In the genomic region with DNA sequence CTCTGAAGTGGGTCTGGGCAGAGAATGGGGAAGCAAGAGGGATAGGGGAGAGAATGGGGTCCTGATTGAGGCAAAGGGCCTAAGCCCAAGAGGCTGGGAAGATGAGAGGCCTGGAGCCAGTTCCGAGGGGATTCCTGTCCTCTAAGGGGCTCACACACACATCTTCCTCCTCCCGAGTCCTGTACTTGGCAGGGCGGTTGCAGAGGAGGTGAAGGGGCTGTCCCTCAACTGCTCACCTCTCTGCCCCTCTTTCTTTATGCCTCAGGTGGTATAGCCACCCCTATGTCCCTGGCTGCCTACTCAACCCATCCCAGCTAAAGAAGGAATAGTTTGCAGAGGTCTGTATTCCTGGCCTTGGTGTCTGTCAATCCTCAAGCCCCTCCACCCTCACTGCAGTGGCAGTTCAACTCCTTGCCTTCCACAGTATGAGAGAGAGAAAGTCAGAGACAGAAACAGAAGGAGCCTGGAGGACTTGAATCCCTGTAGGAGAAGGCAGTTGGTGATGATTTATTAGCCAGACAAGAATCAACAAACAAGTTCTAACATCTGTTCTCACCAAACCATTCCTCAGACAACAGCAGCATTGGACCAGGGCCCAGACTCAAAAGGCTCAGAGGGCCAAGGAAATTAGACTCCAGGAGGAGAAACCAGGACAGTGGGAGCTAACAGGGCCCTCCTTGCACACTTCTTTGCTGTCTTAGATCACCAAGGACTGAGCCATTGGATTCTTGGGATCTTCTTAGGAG, we compare ENCODE assay signal across 5 cellular contexts. TPM values are rescaled to one million over a fixed set of nuclear protein-coding genes. Genes with fewer than 3 reads are reported as not detected.
DNase-seq lines count a peak whose midpoint lies in the region; ATAC-seq and TF ChIP-seq lines count a peak whose summit lies in the region.

No MANE protein-coding gene starts in this region.

- peaks cover 42 to 59% of the 10 kb centered on the region in 2 donors for H3K4me1 ChIP-seq in gastrocnemius medialis

- intact Hi-C loops in gastrocnemius medialis (cut with DNase I; ENCODE audit: low total_unique reads): no loop called here

- no peak overlapping the region for H3K4me3 ChIP-seq in gastrocnemius medialis

- H3K9me3 ChIP-seq in gastrocnemius medialis: no peaks in the 10 kb centered on the region

- TF ChIP-seq CTCF in gastrocnemius medialis (IDR thresholded peaks at IDR 0.05 in 4 of 5, conservative IDR thresholded peaks at IDR 0.05 in 1 of 5): no peak

- in situ Hi-C loops in gastrocnemius medialis (cut with MboI; ENCODE audit: low sequenced_read_pairs in 4 of 4): no loop called here

- H3K36me3 ChIP-seq in gastrocnemius medialis: no peaks in the 10 kb centered on the region

- ATAC-seq in gastrocnemius medialis: peak; percentile 40 to 57
- ATAC-seq in HG02588 (IDR thresholded peaks at IDR 0.05; ENCODE audit: unreplicated experiment): no peak
- ATAC-seq in GM19328 (IDR thresholded peaks at IDR 0.05; ENCODE audit: unreplicated experiment): no peak

- peak overlapping the region; percentile 21 to 68 (median 53) for H3K27ac ChIP-seq in gastrocnemius medialis

- no peak for TF ChIP-seq POLR2A in gastrocnemius medialis (IDR thresholded peaks at IDR 0.05)

- no peaks in the 10 kb centered on the region for H3K27me3 ChIP-seq in gastrocnemius medialis

- DNase-seq in NCI-H2171 (lab: John Stamatoyannopoulos, UW): peak; percentile 77
- DNase-seq in dedifferentiated amniotic fluid mesenchymal stem cell (ENCODE audit: extremely low spot score): peak; percentile 70
- peak; percentile 47 to 57 for DNase-seq in gastrocnemius medialis

RNA-seq across cellular contexts. Expression of a gene that starts 10.7 kb away (rescaled TPM):
- 1 to 10 TPM in 1 of 4 donors, under 1 TPM in 1, not detected in 2; 0.82 to 1.1 TPM for total RNA-seq in gastrocnemius medialis

RNA-seq across cellular contexts. Expression of a gene that starts 38.6 kb away (rescaled TPM):
- 10 to 100 TPM; 42.8 to 62.3 (median 46.5) TPM for total RNA-seq in gastrocnemius medialis

RNA-seq across cellular contexts. Expression of a gene that starts 53.0 kb away (rescaled TPM):
- total RNA-seq in gastrocnemius medialis: not detected

RNA-seq across cellular contexts. Expression of a gene that starts 54.5 kb away (rescaled TPM):
- 100 to 1,000 TPM; 154 to 281 (median 240) TPM for total RNA-seq in gastrocnemius medialis

RNA-seq across cellular contexts. Expression of a gene that starts 54.7 kb away (rescaled TPM):
- under 1 TPM in 2 of 4 donors, not detected in 2; 0.13 to 0.22 TPM for total RNA-seq in gastrocnemius medialis

Comparison
In these comparisons a context has a peak if more than half of its experiments do, and no peak if none do; other contexts are left out.
1. ATAC-seq: peak in gastrocnemius medialis (2 of 2); none in HG02588 (single experiment) and GM19328 (single experiment).
2. Peak in every context shown above with its lines, with median percentiles within 50 percentile points of each other: DNase-seq.